ENCODE assay signal across 14 cellular contexts in genomic region chr12:12158858-12159257, GRCh38.
A peak's percentile ranks its signal among the peaks of the same experiment; 100 is the strongest.
DNase-seq lines count a peak whose midpoint lies in the region; ATAC-seq and TF ChIP-seq lines count a peak whose summit lies in the region.
"Had no signal": no experiment of that assay in that cellular context is flagged by ENCODE, and none has a peak within 500 bp of the region (broad histone marks: within the 10 kb centered on the region; RNA-seq: fewer than 3 reads in every experiment).

No MANE protein-coding gene starts in this region.

- no peak overlapping the region for H3K4me2 ChIP-seq in mesenchymal stem cell (ENCODE audit: low read length, poor library complexity, severe bottlenecking)

- no peak overlapping the region for H3K23ac ChIP-seq in mesenchymal stem cell (ENCODE audit: low read length in 2 of 2)

- ATAC-seq in gastroesophageal sphincter (peak; percentile 43), HG03196 (IDR thresholded peaks at IDR 0.05; ENCODE audit: unreplicated experiment) (no peak), HG02623 (IDR thresholded peaks at IDR 0.05; ENCODE audit: unreplicated experiment) (no peak)

- no peak overlapping the region for H2AFZ ChIP-seq in mesenchymal stem cell (ENCODE audit: low read depth, low read length)

- no peak for TF ChIP-seq POLR2A in gastroesophageal sphincter (IDR thresholded peaks at IDR 0.05)

- H3K27ac Mint-ChIP-seq in progenitor cell of endocrine pancreas: no peak overlapping the region

- peaks cover 2% of the 10 kb centered on the region for H3K4me1 Mint-ChIP-seq in progenitor cell of endocrine pancreas (ENCODE audit: low read depth)

- H3K9me3 ChIP-seq in gastroesophageal sphincter: no peaks in the 10 kb centered on the region
- H3K9me3 ChIP-seq in mesenchymal stem cell (ENCODE audit: control insufficient read depth, low read length): no peaks in the 10 kb centered on the region
- H3K9me3 ChIP-seq: SJCRH30 had no signal

- H3K27me3 Mint-ChIP-seq in progenitor cell of endocrine pancreas: no peaks in the 10 kb centered on the region

- H3K36me3 ChIP-seq in gastroesophageal sphincter (peaks cover 0 to 37% of the 10 kb centered on the region in 2 donors), mesenchymal stem cell (ENCODE audit: control insufficient read depth in 1 of 2, insufficient read depth in 2 of 2, low read depth in 1 of 2, low read length in 2 of 2) (peaks cover 7 to 16% of the 10 kb centered on the region in 2 experiments)

- peaks cover 48% of the 10 kb centered on the region for H3K36me3 Mint-ChIP-seq in progenitor cell of endocrine pancreas (ENCODE audit: insufficient read depth)

- H3K4me1 ChIP-seq in gastroesophageal sphincter: peaks cover 0 to 21% (median 0%) of the 10 kb centered on the region in 3 donors
- H3K4me1 ChIP-seq in mesenchymal stem cell (ENCODE audit: control insufficient read depth, insufficient read depth, low read depth, low read length): no peaks in the 10 kb centered on the region
- H3K4me1 ChIP-seq: SJCRH30 had no signal

- no peak overlapping the region for H3K4me3 Mint-ChIP-seq in progenitor cell of endocrine pancreas (ENCODE audit: low read depth)

- peak overlapping the region; percentile 5 for H4K8ac ChIP-seq in mesenchymal stem cell (ENCODE audit: low read length)

- 69% methylated on average over 7 of the region's 8 CpGs; no CpG with 5 or more reads in 1 of the 2 donors for WGBS in gastroesophageal sphincter (ENCODE audit: low coverage in 1 of 2), 2 donors
- 98% methylated on average over 7 of the region's 8 CpGs for WGBS in mesenchymal stem cell

- H3K27ac ChIP-seq in gastroesophageal sphincter: no peak overlapping the region
- no peak overlapping the region for H3K27ac ChIP-seq in mesenchymal stem cell (ENCODE audit: low read length, poor library complexity, severe bottlenecking)
- H3K27ac ChIP-seq: HL-60, SJCRH30 had no signal

- DNase-seq in NCI-H446 treated with DMSO at 0.1 percent for 48 hours (lab: John Stamatoyannopoulos, UW) (peak; percentile 38), mesenchymal stem cell (no peak), stromal cell of bone marrow (ENCODE audit: low read depth) (peak; percentile 36), progenitor cell of endocrine pancreas (ENCODE audit: low spot score, unreplicated experiment) (no peak)
- no peak for DNase-seq in stimulated activated CD4-positive, alpha-beta T cell treated with anti-CD3 and anti-CD28 coated beads, Interleukin-2, amount 100 ng/mL, for 48 hours
- DNase-seq: DMS53, NCI-H187, NCI-H748 treated with DMSO at 0.1 percent for 48 hours, RPMI8226, SJCRH30 had no signal

- no peak overlapping the region for H3K4me3 ChIP-seq in gastroesophageal sphincter
- no peak overlapping the region for H3K4me3 ChIP-seq in mesenchymal stem cell (ENCODE audit: insufficient read depth in 1 of 2, low read depth in 1 of 2, low read length in 2 of 2)
- H3K4me3 ChIP-seq: SJCRH30 had no signal

- no peak overlapping the region for H2AK5ac ChIP-seq in mesenchymal stem cell (ENCODE audit: low read length, severe bottlenecking)

- H3K9ac ChIP-seq in mesenchymal stem cell (ENCODE audit: low read length): no peak overlapping the region

- H3K18ac ChIP-seq in mesenchymal stem cell (ENCODE audit: low read depth in 1 of 2, low read length in 2 of 2): no peak overlapping the region

- no peak overlapping the region for H3K14ac ChIP-seq in mesenchymal stem cell (ENCODE audit: low read length in 2 of 2)

- H3K27me3 ChIP-seq in gastroesophageal sphincter: no peaks in the 10 kb centered on the region
- no peaks in the 10 kb centered on the region for H3K27me3 ChIP-seq in mesenchymal stem cell (ENCODE audit: control insufficient read depth in 1 of 2, insufficient read depth in 1 of 2, low read length in 2 of 2)
- H3K27me3 ChIP-seq: SJCRH30 had no signal

- H3K4ac ChIP-seq in mesenchymal stem cell (ENCODE audit: low read depth in 1 of 2, low read length in 2 of 2): peak overlapping the region in 1 of 2 experiments; percentile 24

- no peaks in the 10 kb centered on the region for H3K9me3 Mint-ChIP-seq in progenitor cell of endocrine pancreas (ENCODE audit: low read depth)

- TF ChIP-seq CTCF in gastroesophageal sphincter (IDR thresholded peaks at IDR 0.05): no peak
- TF ChIP-seq CTCF in progenitor cell of endocrine pancreas (IDR thresholded peaks at IDR 0.05; ENCODE audit: unreplicated experiment): no peak

- peaks cover 20% of the 10 kb centered on the region for H3K79me1 ChIP-seq in mesenchymal stem cell (replicated peaks; ENCODE audit: low read length, poor library complexity, severe bottlenecking)

- H4K91ac ChIP-seq in mesenchymal stem cell (ENCODE audit: low read length): no peak overlapping the region

- no peak overlapping the region for H2BK12ac ChIP-seq in mesenchymal stem cell (ENCODE audit: low read length in 2 of 2)

- H2BK120ac ChIP-seq in mesenchymal stem cell (ENCODE audit: low read depth, low read length): no peak overlapping the region

- H2BK5ac ChIP-seq in mesenchymal stem cell (ENCODE audit: low read depth, low read length, poor library complexity, severe bottlenecking): no peak overlapping the region

- H2BK15ac ChIP-seq in mesenchymal stem cell (ENCODE audit: low read depth, poor library complexity, severe bottlenecking): no peak overlapping the region

- no peak for TF ChIP-seq EP300 in gastroesophageal sphincter (IDR thresholded peaks at IDR 0.05)

Comparison
In these comparisons a context has a peak if more than half of its experiments do, and no peak if none do; other contexts are left out.
1. DNase-seq: peak in NCI-H446 treated with DMSO at 0.1 percent for 48 hours (single experiment) and stromal cell of bone marrow (single experiment); none in mesenchymal stem cell (single experiment), progenitor cell of endocrine pancreas (single experiment) and stimulated activated CD4-positive, alpha-beta T cell treated with anti-CD3 and anti-CD28 coated beads, Interleukin-2, amount 100 ng/mL, for 48 hours (0 of 2).